25 cellular contexts compared by ENCODE assay signal in genomic region chr3:24682141-24682547, GRCh38.
A peak's percentile ranks its signal among the peaks of the same experiment; 100 is the strongest.
DNase-seq lines count a peak whose midpoint lies in the region; ATAC-seq and TF ChIP-seq lines count a peak whose summit lies in the region.
"Had no signal": no experiment of that assay in that cellular context is flagged by ENCODE, and none has a peak within 500 bp of the region (broad histone marks: within the 10 kb centered on the region; RNA-seq: fewer than 3 reads in every experiment).

No MANE protein-coding gene starts in this region.

- no peaks in the 10 kb centered on the region for H3K27me3 Mint-ChIP-seq in MCF 10A (ENCODE audit: insufficient read depth, unreplicated experiment)

- DNase-seq in MCF 10A (ENCODE audit: unreplicated experiment) (peak; percentile 62), breast epithelium (ENCODE audit: low spot score in 2 of 2) (no peak), astrocyte of the spinal cord (ENCODE audit: low read depth, low spot score) (peak; percentile 44), hepatocyte (ENCODE audit: low spot score) (peak; percentile 34), transverse colon (no peak), NCI-H187 (lab: John Stamatoyannopoulos, UW) (no peak), right lobe of liver (no peak)
- no peak for DNase-seq in activated CD4-positive, alpha-beta T cell treated with anti-CD3 and anti-CD28 coated beads, Interleukin-2, amount 50 U/mL, for 4 hours
- DNase-seq: activated CD4-positive, alpha-beta memory T cell treated with anti-CD3 and anti-CD28 coated beads, Interleukin-2, amount 10 ng/mL, durations not matched to agents 7 days and 5 days; activated T-cell treated with anti-CD3 and anti-CD28 coated beads, Interleukin-2, amount 50 U/mL, for 72 hours; adrenal gland; CD8-positive, alpha-beta T cell; DND-41; erythroblast; hypothalamus; left cardiac atrium; mucosa of descending colon; NCI-H1417 treated with DMSO at 0.1 percent for 48 hours; NK-92 treated with Interleukin-12 subunit alpha and Interleukin-12 subunit beta, amount 100 ng/mL, for 24 hours; sigmoid colon; stimulated activated CD4-positive, alpha-beta T cell treated with anti-CD3 and anti-CD28 coated beads, Interleukin-4, amount 100 ng/mL, for 4 hours; T-cell; WERI-Rb-1 had no signal

- TF ChIP-seq POLR2A in breast epithelium (IDR thresholded peaks at IDR 0.05) (no peak), transverse colon (IDR thresholded peaks at IDR 0.05) (no peak), right lobe of liver (IDR thresholded peaks at IDR 0.05) (no peak)

- H3K4me1 ChIP-seq in breast epithelium, result no peaks in the 10 kb centered on the region
- H3K4me1 ChIP-seq in hepatocyte (ENCODE audit: insufficient read depth), result peaks cover 22% of the 10 kb centered on the region
- H3K4me1 ChIP-seq in transverse colon, result peaks cover 0 to 5% (median 1%) of the 10 kb centered on the region in 4 donors
- H3K4me1 ChIP-seq in right lobe of liver, result peaks cover 0 to 8% (median 3%) of the 10 kb centered on the region in 4 donors
- H3K4me1 ChIP-seq: adrenal gland had no signal

- in situ Hi-C loops in astrocyte of the spinal cord (cut with HindIII; ENCODE audit: low sequenced_read_pairs), result no loop called here
- in situ Hi-C loops in transverse colon (cut with MboI; ENCODE audit: low pct_ligation_motif_present in 1 of 4, low pct_unique_long_range_greater_than_20kb in 1 of 4, low sequenced_read_pairs in 3 of 4), result loop anchor here (10.0 to 25.0 kb wide), 3 partner anchors 677 to 795 kb away; no protein-coding TSS in a partner anchor

- H3K79me2 ChIP-seq in hepatocyte, result no peaks in the 10 kb centered on the region

- H3K27ac Mint-ChIP-seq in MCF 10A (ENCODE audit: low read depth, unreplicated experiment), result peak overlapping the region; percentile 7
- H3K27ac Mint-ChIP-seq: activated CD4-positive, alpha-beta memory T cell treated with anti-CD3 and anti-CD28 coated beads, Interleukin-2, amount 10 ng/mL, durations not matched to agents 7 days and 5 days; activated T-cell treated with anti-CD3 and anti-CD28 coated beads, Interleukin-2, amount 50 U/mL, for 72 hours; CD8-positive, alpha-beta T cell; T-cell had no signal

- no TSS peak for BruUV-seq in MCF 10A (replicated peaks; lab: Mats Ljungman, UMichigan)

- H2AFZ ChIP-seq in hepatocyte, result no peak overlapping the region

- H3K4me2 ChIP-seq in hepatocyte, result no peak overlapping the region

- H3K36me3 ChIP-seq in breast epithelium (no peaks in the 10 kb centered on the region), hepatocyte (replicated peaks; ENCODE audit: insufficient read depth, low read depth) (no peaks in the 10 kb centered on the region), transverse colon (no peaks in the 10 kb centered on the region), right lobe of liver (no peaks in the 10 kb centered on the region)
- H3K36me3 ChIP-seq: adrenal gland, sigmoid colon, WERI-Rb-1 had no signal

- POLR2A ChIA-PET in MCF 10A (lab: Yijun Ruan, JAX), result interaction anchor here (0.6 to 1.0 kb wide), 4 partner anchors 24 to 765 kb away, joined by 3 to 5 read pairs (median 4); partner anchors contain the start of genes NKIRAS1 and RPL15

- no peak overlapping the region for H3K4me3 Mint-ChIP-seq in MCF 10A (ENCODE audit: unreplicated experiment)
- H3K4me3 Mint-ChIP-seq: activated CD4-positive, alpha-beta memory T cell treated with anti-CD3 and anti-CD28 coated beads, Interleukin-2, amount 10 ng/mL, durations not matched to agents 7 days and 5 days; activated T-cell treated with anti-CD3 and anti-CD28 coated beads, Interleukin-2, amount 50 U/mL, for 72 hours; CD8-positive, alpha-beta T cell; T-cell had no signal

- no peak for ATAC-seq in right lobe of liver
- ATAC-seq: activated T-cell treated with anti-CD3 and anti-CD28 coated beads, Interleukin-2, amount 50 U/mL, for 72 hours; CD8-positive, alpha-beta T cell; mucosa of descending colon; T-cell had no signal

- no peaks in the 10 kb centered on the region for H3K9me3 Mint-ChIP-seq in MCF 10A (ENCODE audit: unreplicated experiment)
- H3K9me3 Mint-ChIP-seq: activated CD4-positive, alpha-beta memory T cell treated with anti-CD3 and anti-CD28 coated beads, Interleukin-2, amount 10 ng/mL, durations not matched to agents 7 days and 5 days; activated T-cell treated with anti-CD3 and anti-CD28 coated beads, Interleukin-2, amount 50 U/mL, for 72 hours; CD8-positive, alpha-beta T cell; T-cell had no signal

- TF ChIP-seq EP300 in transverse colon (IDR thresholded peaks at IDR 0.05; ENCODE audit: low read depth), result no peak

- 65% methylated on average over 7 of the region's 7 CpGs for WGBS in hepatocyte (ENCODE audit: low lambda C conversion rate, missing lambda C conversion rate)
- 89 to 100% methylated on average over 1 to 7 of the region's 7 CpGs for WGBS in transverse colon (ENCODE audit: low coverage in 1 of 2), 2 donors
- 86% methylated on average over 7 of the region's 7 CpGs for WGBS in right lobe of liver (ENCODE audit: insufficient coverage, low coverage, low lambda C conversion rate, missing lambda C conversion rate)

- CTCF ChIA-PET in MCF 10A (lab: Yijun Ruan, JAX), result interaction anchor here (0.6 to 4.6 kb wide), 18 partner anchors 14 to 688 kb away, joined by 3 to 28 read pairs (median 4); no protein-coding TSS in a partner anchor

- H3K4me3 ChIP-seq in breast epithelium, result no peak overlapping the region
- H3K4me3 ChIP-seq in astrocyte of the spinal cord (ENCODE audit: low read depth, low read length), result no peak overlapping the region
- no peak overlapping the region for H3K4me3 ChIP-seq in hepatocyte
- H3K4me3 ChIP-seq in transverse colon, result no peak overlapping the region
- no peak overlapping the region for H3K4me3 ChIP-seq in right lobe of liver
- H3K4me3 ChIP-seq: adrenal gland, coronary artery, mucosa of descending colon, sigmoid colon had no signal

- no peaks in the 10 kb centered on the region for H3K9me2 ChIP-seq in hepatocyte (replicated peaks; ENCODE audit: insufficient read depth)

- H3K9me3 ChIP-seq in breast epithelium (no peaks in the 10 kb centered on the region), hepatocyte (ENCODE audit: low read depth) (no peaks in the 10 kb centered on the region), transverse colon (no peaks in the 10 kb centered on the region), right lobe of liver (no peaks in the 10 kb centered on the region)
- H3K9me3 ChIP-seq: adrenal gland, mucosa of descending colon, sigmoid colon had no signal

- TF ChIP-seq CTCF in MCF 10A (IDR thresholded peaks at IDR 0.05; ENCODE audit: unreplicated experiment) (no peak), breast epithelium (IDR thresholded peaks at IDR 0.05) (no peak), astrocyte of the spinal cord (IDR thresholded peaks at IDR 0.05; ENCODE audit: low read depth, low read length) (no peak), hepatocyte (IDR thresholded peaks at IDR 0.05; ENCODE audit: poor library complexity) (no peak), transverse colon (IDR thresholded peaks at IDR 0.05) (no peak), right lobe of liver (IDR thresholded peaks at IDR 0.05) (no peak)

- H3K27me3 ChIP-seq in breast epithelium (no peaks in the 10 kb centered on the region), hepatocyte (no peaks in the 10 kb centered on the region), transverse colon (no peaks in the 10 kb centered on the region), right lobe of liver (no peaks in the 10 kb centered on the region)
- H3K27me3 ChIP-seq: adrenal gland, sigmoid colon had no signal

- H3K27ac ChIP-seq in breast epithelium (no peak overlapping the region), hepatocyte (peak overlapping the region; percentile 46), transverse colon (no peak overlapping the region), right lobe of liver (no peak overlapping the region)
- H3K27ac ChIP-seq: 22Rv1, adrenal gland, coronary artery, sigmoid colon, WERI-Rb-1 had no signal

- no peaks in the 10 kb centered on the region for H4K20me1 ChIP-seq in hepatocyte (ENCODE audit: insufficient read depth, poor library complexity, severe bottlenecking)

- intact Hi-C loops in MCF 10A (cut with micrococcal nuclease) (loop anchor here (2.0 to 10.0 kb wide), 4 partner anchors 41 to 913 kb away; partner anchors contain the start of gene THRB), breast epithelium (cut with DNase I; ENCODE audit: low total_unique reads) (no loop called here), transverse colon (cut with DNase I; ENCODE audit: low total_unique reads) (loop anchor here (5.0 to 10.0 kb wide), 3 partner anchors 190 to 685 kb away; partner anchors contain the start of gene THRB), right lobe of liver (cut with DNase I) (loop anchor here in 1 of 2 donors (10.0 kb wide), 1 partner anchor 677 kb away; no protein-coding TSS in a partner anchor)

- no peaks in the 10 kb centered on the region for H3K36me3 Mint-ChIP-seq in MCF 10A (ENCODE audit: insufficient read depth, unreplicated experiment)
- H3K36me3 Mint-ChIP-seq: CD8-positive, alpha-beta T cell; T-cell had no signal

- H3K4me1 Mint-ChIP-seq in MCF 10A (ENCODE audit: insufficient read depth, unreplicated experiment), result peaks cover 25% of the 10 kb centered on the region

Comparison
In these comparisons a context has a peak if more than half of its experiments do, and no peak if none do; other contexts are left out.
1. DNase-seq: peak in MCF 10A (single experiment), astrocyte of the spinal cord (single experiment) and hepatocyte (single experiment); none in breast epithelium (0 of 2), activated CD4-positive, alpha-beta T cell treated with anti-CD3 and anti-CD28 coated beads, Interleukin-2, amount 50 U/mL, for 4 hours (0 of 2), transverse colon (single experiment), NCI-H187 (0 of 2) and right lobe of liver (0 of 3).